ENCODE assay signal across 24 cellular contexts in genomic region chr6:1716845-1717244, GRCh38.
"Had no signal": no experiment of that assay in that cellular context is flagged by ENCODE, and none has a peak within 500 bp of the region (broad histone marks: within the 10 kb centered on the region; RNA-seq: fewer than 3 reads in every experiment).

No MANE protein-coding gene starts in this region.

- H3K4me1 ChIP-seq: foreskin keratinocyte, gastroesophageal sphincter, left ventricle myocardium inferior, lower lobe of right lung, right lobe of liver, transverse colon, upper lobe of right lung, uterus had no signal

- H3K4me3 ChIP-seq: gastroesophageal sphincter, heart left ventricle, hepatocyte, left ventricle myocardium inferior, lower lobe of right lung, ovary, right lobe of liver, thoracic aorta, transverse colon, upper lobe of right lung, uterus had no signal

- H3K27ac ChIP-seq: foreskin keratinocyte, gastroesophageal sphincter, heart left ventricle, hepatocyte, left ventricle myocardium inferior, lower lobe of right lung, ovary, right lobe of liver, transverse colon, upper lobe of right lung, uterus had no signal

- H3K4me3 Mint-ChIP-seq: natural killer cell; stimulated activated naive B cell treated with anti-CD40 and anti-IgM and Interleukin-4, amounts not matched to agents 10 μg/mL and 1 μg/mL and 100 μg/mL, for 72 hours; stimulated activated naive CD8-positive, alpha-beta T cell treated with anti-CD3 and anti-CD28 coated beads, Interleukin-15, Interleukin-2, amounts not matched to agents 100 ng/mL and 50 ng/mL, for 24 hours had no signal

- DNase-seq: cortex of kidney; effector CD4-positive, alpha-beta T cell; foreskin keratinocyte; heart left ventricle; kidney; left colon; left ventricle myocardium inferior; lower lobe of right lung; natural killer cell; occipital lobe; ovary; posterior cingulate gyrus; right lobe of liver; small intestine; stimulated activated CD4-positive, alpha-beta T cell treated with anti-CD3 and anti-CD28 coated beads, Interleukin-15, amount 100 ng/mL, for 24 hours; stimulated activated CD4-positive, alpha-beta T cell treated with anti-CD3 and anti-CD28 coated beads, Interleukin-2, amount 100 ng/mL, for 48 hours; stimulated activated naive B cell treated with anti-CD40 and anti-IgM and Interleukin-4, amounts not matched to agents 10 μg/mL and 1 μg/mL and 100 μg/mL, for 72 hours; transverse colon; upper lobe of right lung; uterus had no signal

- H3K4me2 ChIP-seq: hepatocyte had no signal

- H3K4me1 Mint-ChIP-seq: natural killer cell; stimulated activated naive B cell treated with anti-CD40 and anti-IgM and Interleukin-4, amounts not matched to agents 10 μg/mL and 1 μg/mL and 100 μg/mL, for 72 hours had no signal

- H3K79me2 ChIP-seq: hepatocyte had no signal

- H3K27ac Mint-ChIP-seq: natural killer cell; stimulated activated naive B cell treated with anti-CD40 and anti-IgM and Interleukin-4, amounts not matched to agents 10 μg/mL and 1 μg/mL and 100 μg/mL, for 72 hours; stimulated activated naive CD8-positive, alpha-beta T cell treated with anti-CD3 and anti-CD28 coated beads, Interleukin-15, Interleukin-2, amounts not matched to agents 100 ng/mL and 50 ng/mL, for 24 hours had no signal

- H3K27me3 ChIP-seq: foreskin keratinocyte, gastroesophageal sphincter, heart left ventricle, hepatocyte, ovary, right lobe of liver, transverse colon, upper lobe of right lung, uterus had no signal

- H3K9me3 ChIP-seq: gastroesophageal sphincter, heart left ventricle, left ventricle myocardium inferior, lower lobe of right lung, ovary, right lobe of liver, thoracic aorta, transverse colon, upper lobe of right lung, uterus had no signal

- H3K36me3 ChIP-seq: gastroesophageal sphincter, heart left ventricle, left ventricle myocardium inferior, lower lobe of right lung, ovary, right lobe of liver, thoracic aorta, transverse colon, upper lobe of right lung, uterus had no signal

- FAIRE-seq: kidney, small intestine had no signal

- H2AFZ ChIP-seq: hepatocyte had no signal

- ATAC-seq: foreskin keratinocyte; gastroesophageal sphincter; heart left ventricle; left colon; lower lobe of right lung; natural killer cell; stimulated activated naive B cell treated with anti-CD40 and anti-IgM and Interleukin-4, amounts not matched to agents 10 μg/mL and 1 μg/mL and 100 μg/mL, for 72 hours; upper lobe of right lung had no signal

- H3K9me3 Mint-ChIP-seq: natural killer cell; stimulated activated naive B cell treated with anti-CD40 and anti-IgM and Interleukin-4, amounts not matched to agents 10 μg/mL and 1 μg/mL and 100 μg/mL, for 72 hours; stimulated activated naive CD8-positive, alpha-beta T cell treated with anti-CD3 and anti-CD28 coated beads, Interleukin-15, Interleukin-2, amounts not matched to agents 100 ng/mL and 50 ng/mL, for 24 hours had no signal

- H3K27me3 Mint-ChIP-seq: stimulated activated naive B cell treated with anti-CD40 and anti-IgM and Interleukin-4, amounts not matched to agents 10 μg/mL and 1 μg/mL and 100 μg/mL, for 72 hours; stimulated activated naive CD8-positive, alpha-beta T cell treated with anti-CD3 and anti-CD28 coated beads, Interleukin-15, Interleukin-2, amounts not matched to agents 100 ng/mL and 50 ng/mL, for 24 hours had no signal
